In the genomic region with DNA sequence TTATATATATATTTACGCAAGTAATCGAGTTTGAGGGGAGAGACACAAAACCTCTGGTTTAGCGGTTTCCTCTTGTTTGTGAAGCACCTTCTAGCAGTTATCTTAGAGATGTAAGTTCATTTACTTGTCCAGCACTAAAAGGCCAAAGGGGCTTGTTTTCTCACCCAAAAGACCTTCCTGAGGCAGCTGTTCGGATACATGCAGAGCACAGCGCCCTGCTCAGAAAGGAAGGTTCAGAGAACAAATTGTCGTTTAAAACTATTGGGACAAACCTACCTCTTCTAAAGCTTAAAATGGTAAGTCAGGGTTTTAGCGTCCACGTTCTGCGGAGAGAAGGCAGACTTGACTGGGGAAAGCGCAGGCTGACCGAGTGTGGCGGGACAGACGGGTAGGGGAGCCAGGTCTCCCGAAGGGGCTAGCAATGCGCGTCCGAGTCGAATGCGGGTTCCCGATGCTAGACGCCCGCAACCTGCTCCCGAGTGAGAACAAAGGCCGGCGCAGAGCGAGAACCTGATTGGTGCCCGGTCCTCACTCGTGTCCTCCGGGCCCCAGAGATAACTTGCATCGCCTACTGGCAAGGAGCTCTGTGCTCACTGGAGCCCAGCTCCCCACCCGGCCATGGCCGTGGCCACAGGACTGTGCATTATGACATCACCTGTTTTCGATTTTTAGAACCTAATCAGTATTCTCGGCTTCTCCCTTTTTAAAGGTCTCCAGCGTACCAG, we compare ENCODE assay signal across 8 cellular contexts. TPM values are rescaled to one million over a fixed set of nuclear protein-coding genes. Genes with fewer than 3 reads are reported as not detected.
DNase-seq lines count a peak whose midpoint lies in the region; ATAC-seq, FAIRE-seq and TF ChIP-seq lines count a peak whose summit lies in the region.

No MANE protein-coding gene starts in this region.

- H3K4me1 ChIP-seq in K562 (replicated peaks in 1 of 2; ENCODE audit: control insufficient read depth in 2 of 2, insufficient read depth in 2 of 2, low read length in 2 of 2) (peaks cover 4 to 14% of the 10 kb centered on the region in 2 experiments; a peak in 4 of 5 replicates), gastrocnemius medialis (peaks cover 22 to 25% of the 10 kb centered on the region in 2 donors)

- FAIRE-seq in K562 (lab: Jason Lieb, UNC): no peak

- H3K4me2 ChIP-seq in K562 (ENCODE audit: insufficient read depth, low read length): peak overlapping the region; percentile 85; the same call in 1 of the 2 replicates

- no peaks in the 10 kb centered on the region for H3K9me1 ChIP-seq in K562 (ENCODE audit: control insufficient read depth, insufficient read depth, low read length)

- H3K36me3 ChIP-seq in K562 (ENCODE audit: control insufficient read depth, insufficient read depth, low read length) (no peaks in the 10 kb centered on the region), gastrocnemius medialis (no peaks in the 10 kb centered on the region)

- H3K9me3 ChIP-seq in K562 (replicated peaks; ENCODE audit: control insufficient read depth, insufficient read depth, low read depth, low read length) (peaks cover 4% of the 10 kb centered on the region), iPS-18c (ENCODE audit: control insufficient read depth, insufficient read depth, low read length) (no peaks in the 10 kb centered on the region), gastrocnemius medialis (no peaks in the 10 kb centered on the region)

- TF ChIP-seq RAD21 in K562 (CRISPR knock-in tag; conservative IDR thresholded peaks at IDR 0.05 in 1 of 2, IDR thresholded peaks at IDR 0.05 in 1 of 2): no peak

- DNase-seq in AG10803 (ENCODE audit: low read depth) (peak; percentile 34), KG1 (lab: John Stamatoyannopoulos, UW) (peak; percentile 75), K562 (ENCODE audit: extremely low read depth in 1 of 4, low spot score in 3 of 4) (no peak), gastrocnemius medialis (peak; percentile 39 to 49), epidermal melanocyte (ENCODE audit: insufficient read length, low spot score) (no peak)
- peak; percentile 63 for DNase-seq in T-helper 2 cell treated with Interferon-gamma antibody and Interleukin-4, amounts not matched to agents 5 μg/mL and 100 μg/mL, for 36 hours (ENCODE audit: low spot score)

- peaks cover 6% of the 10 kb centered on the region for H3K27me3 Mint-ChIP-seq in T-helper 2 cell treated with Interferon-gamma antibody and Interleukin-4, amounts not matched to agents 5 μg/mL and 100 μg/mL, for 36 hours (ENCODE audit: low read depth)

- CTCF ChIA-PET in K562 (lab: Yijun Ruan, JAX; ENCODE audit: low intra/inter-chr PET ratio): no interaction called here

- peaks cover 5% of the 10 kb centered on the region for H3K36me3 Mint-ChIP-seq in T-helper 2 cell treated with Interferon-gamma antibody and Interleukin-4, amounts not matched to agents 5 μg/mL and 100 μg/mL, for 36 hours (ENCODE audit: low read depth)

- intact Hi-C loops in K562 (cut with micrococcal nuclease) (loop anchor here (2.0 to 5.0 kb wide), 2 partner anchors 79 to 165 kb away; a partner anchor contains a TSS), gastrocnemius medialis (cut with DNase I; ENCODE audit: low total_unique reads) (loop anchor here (2.0 to 5.0 kb wide), 4 partner anchors 81 to 475 kb away; no protein-coding TSS in a partner anchor)

- no peak for TF ChIP-seq EP300 in K562 (IDR thresholded peaks at IDR 0.05; ENCODE audit: low read length)

- no peak overlapping the region for H3K27ac Mint-ChIP-seq in T-helper 2 cell treated with Interferon-gamma antibody and Interleukin-4, amounts not matched to agents 5 μg/mL and 100 μg/mL, for 36 hours

- H3K79me2 ChIP-seq in K562 (ENCODE audit: control insufficient read depth, insufficient read depth, low read length): 0 out of 3 replicates have a peak, but pooled peaks cover 4% of the 10 kb centered on the region

- POLR2A ChIA-PET in K562 (lab: Yijun Ruan, JAX): interaction anchor here (0.7 to 1.2 kb wide), 9 partner anchors 11 to 501 kb away, joined by 3 to 6 read pairs (median 3); no protein-coding TSS in a partner anchor

- peaks cover 26% of the 10 kb centered on the region for H3K4me1 Mint-ChIP-seq in T-helper 2 cell treated with Interferon-gamma antibody and Interleukin-4, amounts not matched to agents 5 μg/mL and 100 μg/mL, for 36 hours (ENCODE audit: low read depth)

- no TSS peak for BruUV-seq in K562 (replicated peaks; lab: Mats Ljungman, UMichigan)

- H3K27me3 ChIP-seq in K562 (ENCODE audit: control insufficient read depth in 2 of 2, insufficient read depth in 2 of 2, low read length in 2 of 2) (0 out of 5 replicates have a peak, but pooled peaks cover 0 to 5% of the 10 kb centered on the region in 2 experiments), gastrocnemius medialis (no peaks in the 10 kb centered on the region)

- 86% methylated on average over 35 of the region's 35 CpGs for WGBS in K562 (ENCODE audit: insufficient coverage, low coverage, missing lambda C conversion rate)

- no peak overlapping the region for H3K4me3 Mint-ChIP-seq in T-helper 2 cell treated with Interferon-gamma antibody and Interleukin-4, amounts not matched to agents 5 μg/mL and 100 μg/mL, for 36 hours

- H3K4me3 ChIP-seq in AG10803 (ENCODE audit: low read length) (peak overlapping the region; percentile 72), K562 (peak overlapping the region; percentile 63; the same call in 1 of the 2 replicates), iPS-18c (ENCODE audit: insufficient read depth, low read depth, low read length) (peak overlapping the region; percentile 60), gastrocnemius medialis (peak overlapping the region; percentile 31 to 83 (median 76))

- ATAC-seq in GM19395 (IDR thresholded peaks at IDR 0.05; ENCODE audit: unreplicated experiment) (peak; percentile 34), K562 (no peak), gastrocnemius medialis (no peak)

- in situ Hi-C loops in K562 (cut with MboI) (no loop called here), gastrocnemius medialis (cut with MboI; ENCODE audit: low sequenced_read_pairs in 4 of 4) (loop anchor here in 1 of 4 donors (25.0 kb wide), 1 partner anchor 170 kb away; a partner anchor contains a TSS)

- no peak; the same call in 1 of the 2 replicates for TF ChIP-seq CTCF in AG10803 (conservative IDR thresholded peaks at IDR 0.05; ENCODE audit: low read length)
- no peak for TF ChIP-seq CTCF in K562 (IDR thresholded peaks at IDR 0.05 in 2 of 3, conservative IDR thresholded peaks at IDR 0.05 in 1 of 3; ENCODE audit: insufficient read depth in 2 of 3, low read depth in 1 of 3, low read length in 3 of 3)
- peak in 1 of 5 experiments; percentile 19 for TF ChIP-seq CTCF in gastrocnemius medialis (IDR thresholded peaks at IDR 0.05 in 4 of 5, conservative IDR thresholded peaks at IDR 0.05 in 1 of 5)

- TF ChIP-seq POLR2A in K562 (conservative IDR thresholded peaks at IDR 0.05): no peak
- TF ChIP-seq POLR2A in gastrocnemius medialis (IDR thresholded peaks at IDR 0.05): peak in 1 of 2 donors; percentile 7

- H3K9me3 Mint-ChIP-seq in T-helper 2 cell treated with Interferon-gamma antibody and Interleukin-4, amounts not matched to agents 5 μg/mL and 100 μg/mL, for 36 hours: no peaks in the 10 kb centered on the region

- H3K27ac ChIP-seq in K562 (ENCODE audit: extremely low read depth, low read depth, low read length) (peak overlapping the region; percentile 65), gastrocnemius medialis (peak overlapping the region; percentile 68 to 79 (median 70))

- peak overlapping the region in 1 of 2 experiments; percentile 48; a peak in 1 of 4 replicates for H3K9ac ChIP-seq in K562 (ENCODE audit: insufficient read depth in 1 of 2, low read depth in 2 of 2, low read length in 2 of 2)

- H2AFZ ChIP-seq in K562 (ENCODE audit: low read depth, low read length): peak overlapping the region; percentile 61

- no peaks in the 10 kb centered on the region for H4K20me1 ChIP-seq in K562 (replicated peaks; ENCODE audit: control insufficient read depth, insufficient read depth, low read length)

TF ChIP-seq in K562, 482 proteins besides CTCF, POLR2A, EP300 and RAD21:
- TF ChIP-seq SMC3 (conservative IDR thresholded peaks at IDR 0.05; ENCODE audit: insufficient read depth, low read depth, low read length): no peak

RNA-seq across cellular contexts. Expression of a gene that starts 1.0 kb away (rescaled TPM):
- 0.83 and 3.3 TPM in 2 replicates for total RNA-seq in K562 (2011; cell fraction: chromatin; rRNA removed; ENCODE audit: low replicate concordance)
- 0.17 and 0.53 TPM in 2 replicates for total RNA-seq in K562 (2011; cell fraction: nucleolus; rRNA removed)
- total RNA-seq in K562 (2011; cell fraction: nucleoplasm; rRNA removed): 1.4 and 2.3 TPM in 2 replicates
- total RNA-seq in K562 (2014; rRNA removed) (1.1 and 1.5 TPM in 2 replicates), K562 (2014; rRNA removed; fragmentation: Illumina TruSeq; extraction: Trizol) (2.0 and 2.1 TPM in 2 replicates), K562 (2015; rRNA removed; fragmentation: Illumina TruSeq; extraction: Trizol) (1.9 and 2.4 TPM in 2 replicates), K562 (2021) (2.5 and 2.6 TPM in 2 replicates), gastrocnemius medialis (10 to 100 TPM in 1 of 4 donors, 1 to 10 TPM in 3; 6.0 to 10.8 (median 7.8) TPM)
- polyA plus RNA-seq in K562 (2011; rRNA removed) (0.95 and 1.6 TPM in 2 replicates), K562 (2014; fragmentation: Illumina TruSeq; extraction: Trizol) (1.1 and 1.5 TPM in 2 replicates), K562 (2014; fragmentation: Nextera tagmentation; extraction: Ambion mirVana) (under 1 TPM; 0.44 to 0.48 TPM), K562 (2014; rRNA removed) (0.78 and 0.81 TPM in 2 replicates)
- 0.09 and 0.63 TPM in 2 replicates for polyA plus RNA-seq in K562 (2011; cell fraction: cytosol; rRNA removed)
- 0.47 and 1.7 TPM in 2 replicates for polyA plus RNA-seq in K562 (2011; cell fraction: nucleus; rRNA removed)
- 1.3 and 1.6 TPM in 2 replicates for polyA plus RNA-seq in K562 (2012)
- 1.6 and 3.4 TPM in 2 replicates for polyA minus RNA-seq in K562 (2011; rRNA and poly(A)+ RNA removed)
- polyA minus RNA-seq in K562 (2011; cell fraction: cytosol; rRNA and poly(A)+ RNA removed): 0.38 and 0.82 TPM in 2 replicates
- polyA minus RNA-seq in K562 (2011; cell fraction: nucleus; rRNA and poly(A)+ RNA removed): 0.81 and 2.8 TPM in 2 replicates

Comparison
In these comparisons a context has a peak if more than half of its experiments do, and no peak if none do; other contexts are left out.
1. DNase-seq: peak in AG10803 (single experiment), KG1 (single experiment), T-helper 2 cell treated with Interferon-gamma antibody and Interleukin-4, amounts not matched to agents 5 μg/mL and 100 μg/mL, for 36 hours (single experiment) and gastrocnemius medialis (2 of 2); none in K562 (0 of 4) and epidermal melanocyte (single experiment).
2. Peak in every context shown above with its lines, with median percentiles within 50 percentile points of each other: H3K4me3 ChIP-seq.